In the genomic region with DNA sequence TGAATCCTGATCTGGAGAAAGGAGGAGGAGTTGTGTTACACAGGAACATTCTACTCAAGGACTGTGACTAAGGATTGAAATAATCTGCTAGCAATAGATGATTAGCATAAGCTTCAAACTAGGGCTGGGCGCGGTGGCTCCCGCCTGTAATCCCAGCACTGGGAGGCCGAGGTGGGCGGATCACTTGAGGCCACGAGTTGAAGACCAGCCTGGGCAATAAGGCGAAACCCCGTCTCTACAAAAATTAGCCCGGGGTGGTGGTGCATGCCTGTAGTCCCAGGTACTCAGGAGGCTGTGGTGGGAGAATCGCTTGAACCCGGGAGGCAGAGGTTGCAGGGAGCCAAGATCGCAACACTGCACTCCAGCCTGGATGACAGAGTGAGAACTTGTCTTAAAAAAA, we compare ENCODE assay signal across 11 cellular contexts. TPM values are rescaled to one million over a fixed set of nuclear protein-coding genes. Genes with fewer than 3 reads are reported as not detected.
DNase-seq lines count a peak whose midpoint lies in the region; ATAC-seq, FAIRE-seq and TF ChIP-seq lines count a peak whose summit lies in the region.
"Had no signal": no experiment of that assay in that cellular context is flagged by ENCODE, and none has a peak within 500 bp of the region (broad histone marks: within the 10 kb centered on the region; RNA-seq: fewer than 3 reads in every experiment).

No MANE protein-coding gene starts in this region.

- H3K9me3 Mint-ChIP-seq in astrocyte (ENCODE audit: unreplicated experiment): no peaks in the 10 kb centered on the region

- intact Hi-C loops in transverse colon (cut with DNase I; ENCODE audit: low total_unique reads): no loop called here

- H3K4me3 ChIP-seq in ACC112 (ENCODE audit: low read depth, low read length) (peak overlapping the region; percentile 88), HFF-Myc (replicated peaks; ENCODE audit: low read depth, low read length) (peak overlapping the region; percentile 96), astrocyte (ENCODE audit: insufficient read depth, low read depth, low read length) (peak overlapping the region; percentile 95), mesodermal cell (ENCODE audit: extremely low read depth, insufficient read depth, low read length, poor library complexity, severe bottlenecking) (peak overlapping the region; percentile 95), transverse colon (peak overlapping the region in 1 of 4 donors; percentile 86)

- peak overlapping the region; percentile 87 for H3K4me2 ChIP-seq in astrocyte (ENCODE audit: low read length)

- peaks cover 3% of the 10 kb centered on the region for H3K27me3 Mint-ChIP-seq in astrocyte (ENCODE audit: low read depth, unreplicated experiment)

- DNase-seq in HFF-Myc (ENCODE audit: extremely low read depth, low read depth) (no peak), astrocyte (ENCODE audit: low read depth) (no peak), transverse colon (no peak), RCC 7860 (ENCODE audit: low spot score) (no peak), KBM-7 (no peak)
- DNase-seq: activated effector memory CD4-positive, alpha-beta T cell treated with anti-CD3 and anti-CD28 coated beads, Interleukin-2, amount 50 U/mL, for 16 hours; NCI-H226 had no signal

- peak overlapping the region; percentile 100 for H3K4me3 Mint-ChIP-seq in astrocyte (ENCODE audit: unreplicated experiment)

- no peaks in the 10 kb centered on the region for H3K9me3 ChIP-seq in astrocyte (ENCODE audit: insufficient read depth, low read depth, low read length)
- H3K9me3 ChIP-seq in mesodermal cell (ENCODE audit: control insufficient read depth, low read length): no peaks in the 10 kb centered on the region
- no peaks in the 10 kb centered on the region for H3K9me3 ChIP-seq in transverse colon

- H3K9ac ChIP-seq in astrocyte (ENCODE audit: low read length): no peak overlapping the region

- peaks cover 22% of the 10 kb centered on the region for H3K4me1 ChIP-seq in ACC112 (ENCODE audit: control insufficient read depth, insufficient read depth, low read length, unreplicated experiment)
- H3K4me1 ChIP-seq in astrocyte (ENCODE audit: insufficient read depth, low read length): peaks cover 9% of the 10 kb centered on the region
- peaks cover 3% of the 10 kb centered on the region for H3K4me1 ChIP-seq in mesodermal cell (ENCODE audit: control insufficient read depth, insufficient read depth, low read length, poor library complexity, severe bottlenecking)
- peaks cover 14 to 37% (median 27%) of the 10 kb centered on the region in 4 donors for H3K4me1 ChIP-seq in transverse colon

- WGBS in mesodermal cell (ENCODE audit: insufficient coverage in 2 of 2), 2 experiments: 78 to 80% methylated on average over 12 of the region's 12 CpGs
- WGBS in transverse colon (ENCODE audit: low coverage in 1 of 2), 2 donors: 74 to 79% methylated on average over 7 to 12 of the region's 12 CpGs

- peaks cover 8% of the 10 kb centered on the region for H3K4me1 Mint-ChIP-seq in astrocyte (ENCODE audit: low read depth, unreplicated experiment)

- no peaks in the 10 kb centered on the region for H3K36me3 Mint-ChIP-seq in astrocyte (ENCODE audit: low read depth, unreplicated experiment)

- TF ChIP-seq CTCF in HFF-Myc (IDR thresholded peaks at IDR 0.05; ENCODE audit: low read depth, low read length, missing control alignments) (no peak), astrocyte (IDR thresholded peaks at IDR 0.05; ENCODE audit: insufficient read depth, low read depth, low read length) (no peak), transverse colon (IDR thresholded peaks at IDR 0.05) (no peak)

- H3K27ac ChIP-seq in ACC112 (ENCODE audit: low read depth, low read length) (no peak overlapping the region), astrocyte (ENCODE audit: low read depth, low read length) (no peak overlapping the region), mesodermal cell (ENCODE audit: low read depth, low read length, severe bottlenecking) (no peak overlapping the region), transverse colon (no peak overlapping the region)

- no peak for FAIRE-seq in astrocyte (lab: Jason Lieb, UNC)
- FAIRE-seq in RCC 7860 (lab: Jason Lieb, UNC): no peak
- FAIRE-seq: G401.6 had no signal

- TF ChIP-seq POLR2A in transverse colon (IDR thresholded peaks at IDR 0.05): no peak

- peaks cover 6% of the 10 kb centered on the region for H4K20me1 ChIP-seq in astrocyte (ENCODE audit: insufficient read depth, low read length)

- peaks cover 45% of the 10 kb centered on the region for H3K79me2 ChIP-seq in ACC112 (ENCODE audit: control insufficient read depth, insufficient read depth, low read length, unreplicated experiment)
- H3K79me2 ChIP-seq in astrocyte (ENCODE audit: insufficient read depth, low read length): peaks cover 41% of the 10 kb centered on the region

- H2AFZ ChIP-seq in ACC112 (ENCODE audit: low read length, unreplicated experiment) (no peak overlapping the region), astrocyte (ENCODE audit: low read depth, low read length) (no peak overlapping the region)

- H3K27ac Mint-ChIP-seq in astrocyte (ENCODE audit: unreplicated experiment): peak overlapping the region; percentile 7

- TF ChIP-seq EP300 in transverse colon (IDR thresholded peaks at IDR 0.05; ENCODE audit: low read depth): no peak

- in situ Hi-C loops in transverse colon (cut with MboI; ENCODE audit: low pct_ligation_motif_present in 1 of 4, low pct_unique_long_range_greater_than_20kb in 1 of 4, low sequenced_read_pairs in 3 of 4) (no loop called here), KBM-7 (cut with MboI; ENCODE audit: low pct_unique_long_range_greater_than_20kb, low sequenced_read_pairs) (no loop called here)

- H3K27me3 ChIP-seq in ACC112 (ENCODE audit: insufficient read depth, low read length) (no peaks in the 10 kb centered on the region), astrocyte (ENCODE audit: insufficient read depth, low read length) (no peaks in the 10 kb centered on the region), transverse colon (no peaks in the 10 kb centered on the region)

- no peaks in the 10 kb centered on the region for H3K36me3 ChIP-seq in ACC112 (ENCODE audit: insufficient read depth, low read length)
- no peaks in the 10 kb centered on the region for H3K36me3 ChIP-seq in astrocyte (ENCODE audit: insufficient read depth, low read length)
- peaks cover 8% of the 10 kb centered on the region for H3K36me3 ChIP-seq in mesodermal cell (ENCODE audit: control insufficient read depth, insufficient read depth, low read length)
- no peaks in the 10 kb centered on the region for H3K36me3 ChIP-seq in transverse colon

- ATAC-seq in GM21526 (IDR thresholded peaks at IDR 0.05; ENCODE audit: low FRiP score, unreplicated experiment): no peak

RNA-seq across cellular contexts. Expression of a gene that starts 1.5 kb away (rescaled TPM):
- total RNA-seq in astrocyte (12.1 and 15.3 TPM in 2 replicates), transverse colon (1 to 10 TPM in 3 of 4 donors, not detected in 1; 1.4 to 7.0 (median 6.0) TPM)
- polyA plus RNA-seq in mesodermal cell (2013, experiment 1 of 2): 25.2 TPM
- 19.5 TPM for polyA plus RNA-seq in mesodermal cell (2013, experiment 2 of 2)

RNA-seq across cellular contexts. Expression of a gene that starts 25.9 kb away (rescaled TPM):
- total RNA-seq in astrocyte (71.9 and 83.9 TPM in 2 replicates), transverse colon (100 to 1,000 TPM in 1 of 4 donors, 10 to 100 TPM in 3; 15.8 to 399 (median 46.0) TPM)
- 28.1 TPM for polyA plus RNA-seq in mesodermal cell (2013, experiment 1 of 2)
- 29.2 TPM for polyA plus RNA-seq in mesodermal cell (2013, experiment 2 of 2)

RNA-seq across cellular contexts. Expression of a gene that starts 58.0 kb away (rescaled TPM):
- total RNA-seq in astrocyte (1.3 and 1.4 TPM in 2 replicates), transverse colon (1 to 10 TPM in 2 of 4 donors, under 1 TPM in 1, not detected in 1; 1.00 to 1.8 (median 1.4) TPM)
- not detected for polyA plus RNA-seq in mesodermal cell (2013, experiment 1 of 2)
- polyA plus RNA-seq in mesodermal cell (2013, experiment 2 of 2): not detected
